ENCODE assay signal across 8 cellular contexts in the genomic region with DNA sequence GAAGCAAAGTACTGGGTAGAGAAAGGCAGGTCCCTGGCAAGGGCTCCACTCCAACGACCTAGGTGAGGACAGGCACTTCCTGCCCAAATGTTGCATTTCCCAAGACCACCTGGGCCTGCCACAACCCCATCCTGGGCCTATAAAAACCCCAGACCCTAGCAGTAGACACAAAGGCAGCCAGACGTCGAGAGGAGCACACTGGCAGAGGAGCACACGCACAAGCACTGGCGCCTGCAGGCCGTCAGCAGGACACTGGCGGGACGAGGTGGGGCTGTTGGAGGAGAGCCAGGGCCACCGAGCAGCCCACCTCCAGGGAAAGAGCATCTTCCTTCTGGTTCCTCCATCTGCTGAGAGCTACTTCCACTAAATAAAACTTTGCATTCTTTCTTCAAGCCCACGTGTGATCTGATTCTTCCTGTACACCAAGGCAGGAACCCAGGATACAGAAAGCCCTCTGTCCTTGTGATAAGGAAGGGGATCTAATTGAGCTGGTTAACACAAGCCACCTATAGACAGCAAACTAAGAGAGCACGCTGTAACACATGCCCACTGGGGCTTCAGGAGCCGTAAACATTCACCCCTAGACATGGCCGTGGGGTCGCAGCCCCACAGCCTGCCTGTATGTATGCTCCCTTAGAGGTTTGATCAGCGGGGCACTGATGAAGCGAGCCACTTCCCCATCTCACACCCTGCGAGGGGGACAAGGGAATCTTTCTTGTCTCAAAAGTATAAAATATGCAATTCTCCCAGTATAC.
DNase-seq lines count a peak whose midpoint lies in the region; ATAC-seq, FAIRE-seq and TF ChIP-seq lines count a peak whose summit lies in the region.

No MANE protein-coding gene starts in this region.

- H3K79me2 ChIP-seq in HepG2 (ENCODE audit: insufficient read depth, low read length): peaks cover 9% of the 10 kb centered on the region

- no peaks in the 10 kb centered on the region for H3K9me3 Mint-ChIP-seq in WTC11
- no peaks in the 10 kb centered on the region for H3K9me3 Mint-ChIP-seq in endothelial cell (ENCODE audit: unreplicated experiment)

- no peak for DNase-seq in HepG2 (ENCODE audit: low spot score)
- DNase-seq in right lobe of liver: no peak
- DNase-seq in WTC11 (ENCODE audit: low spot score): no peak
- no peak for DNase-seq in endothelial cell (ENCODE audit: low spot score)
- no peak for DNase-seq in tibial nerve (ENCODE audit: low spot score in 2 of 2)
- no peak for DNase-seq in brain microvascular endothelial cell
- DNase-seq in SHP77 treated with DMSO at 0.1 percent for 48 hours (lab: John Stamatoyannopoulos, UW): no peak

- no peak for TF ChIP-seq RAD21 in HepG2 (CRISPR knock-in tag; IDR thresholded peaks at IDR 0.05)

- H3K27ac ChIP-seq in HepG2 (ENCODE audit: extremely low read length, insufficient read depth, low read length) (peak overlapping the region; percentile 97), right lobe of liver (no peak overlapping the region), tibial nerve (peak overlapping the region in 3 of 4 donors; percentile 43 to 83 (median 77)), brain microvascular endothelial cell (no peak overlapping the region)

- H3K27ac Mint-ChIP-seq in WTC11: 0 out of 2 replicates have a peak overlapping the region, but pooled peaks have one; percentile 9
- H3K27ac Mint-ChIP-seq in endothelial cell (ENCODE audit: unreplicated experiment): peak overlapping the region; percentile 33

- BruUV-seq in HepG2 (replicated peaks; lab: Mats Ljungman, UMichigan): TSS peak; percentile 68

- H3K4me3 ChIP-seq in HepG2 (replicated peaks in 1 of 3; ENCODE audit: insufficient read depth in 1 of 3, low read depth in 2 of 3, low read length in 3 of 3) (no peak overlapping the region), right lobe of liver (no peak overlapping the region), tibial nerve (no peak overlapping the region), brain microvascular endothelial cell (ENCODE audit: low read depth, low read length) (no peak overlapping the region)

- peaks cover 88% of the 10 kb centered on the region for H3K4me1 ChIP-seq in HepG2 (ENCODE audit: insufficient read depth, low read length)
- no peaks in the 10 kb centered on the region for H3K4me1 ChIP-seq in right lobe of liver
- H3K4me1 ChIP-seq in tibial nerve: peaks cover 0 to 37% (median 13%) of the 10 kb centered on the region in 4 donors

- H3K27me3 ChIP-seq in HepG2 (ENCODE audit: control insufficient read depth in 1 of 2, insufficient read depth in 2 of 2, low read length in 2 of 2): no peaks in the 10 kb centered on the region
- no peaks in the 10 kb centered on the region for H3K27me3 ChIP-seq in right lobe of liver
- H3K27me3 ChIP-seq in tibial nerve: no peaks in the 10 kb centered on the region
- no peaks in the 10 kb centered on the region for H3K27me3 ChIP-seq in brain microvascular endothelial cell (replicated peaks)

- TF ChIP-seq CTCF in HepG2 (CRISPR knock-in tag; IDR thresholded peaks at IDR 0.05): no peak
- no peak for TF ChIP-seq CTCF in right lobe of liver (IDR thresholded peaks at IDR 0.05)
- TF ChIP-seq CTCF in WTC11 (IDR thresholded peaks at IDR 0.05): no peak
- TF ChIP-seq CTCF in endothelial cell (IDR thresholded peaks at IDR 0.05; ENCODE audit: unreplicated experiment): no peak
- TF ChIP-seq CTCF in tibial nerve (IDR thresholded peaks at IDR 0.05): no peak
- TF ChIP-seq CTCF in brain microvascular endothelial cell (IDR thresholded peaks at IDR 0.05; ENCODE audit: low read depth, low read length, missing control alignments): no peak

- peak overlapping the region; percentile 75 for H3K9ac ChIP-seq in HepG2 (ENCODE audit: insufficient read depth, low read depth, low read length)

- no peaks in the 10 kb centered on the region for H4K20me1 ChIP-seq in HepG2 (ENCODE audit: insufficient read depth, low read length)

- H3K4me2 ChIP-seq in HepG2 (ENCODE audit: low read depth, low read length): peak overlapping the region; percentile 39

- CTCF ChIA-PET in HepG2 (lab: Yijun Ruan, JAX; ENCODE audit: low intra/inter-chr PET ratio, low total read pairs) (no interaction called here), WTC11 (lab: Charles Lee) (interaction anchor here (1.1 to 1.8 kb wide), 3 partner anchors 177 to 330 kb away, joined by 5 to 8 read pairs (median 5); a partner anchor contains a TSS)

- H2AFZ ChIP-seq in HepG2 (ENCODE audit: low read length): no peak overlapping the region

- H3K4me1 Mint-ChIP-seq in WTC11 (peaks cover 50% of the 10 kb centered on the region), endothelial cell (ENCODE audit: unreplicated experiment) (peaks cover 26% of the 10 kb centered on the region)

- no peak for TF ChIP-seq EP300 in HepG2 (IDR thresholded peaks at IDR 0.05; ENCODE audit: low read depth in 2 of 2, low read length in 2 of 2)
- TF ChIP-seq EP300 in HepG2 (CRISPR knock-in tag; IDR thresholded peaks at IDR 0.05; ENCODE audit: borderline replicate concordance): no peak
- TF ChIP-seq EP300 in tibial nerve (IDR thresholded peaks at IDR 0.05): no peak

- no peak for FAIRE-seq in HepG2 (lab: Jason Lieb, UNC)

- 75% methylated on average over 11 of the region's 17 CpGs for WGBS in HepG2 (ENCODE audit: low lambda C conversion rate)
- 44% methylated on average over 3 of the region's 17 CpGs for WGBS in right lobe of liver (ENCODE audit: insufficient coverage, low coverage, low lambda C conversion rate, missing lambda C conversion rate)
- 61 to 78% methylated on average over 10 to 17 of the region's 17 CpGs for WGBS in tibial nerve, 2 donors

- no peaks in the 10 kb centered on the region for H3K27me3 Mint-ChIP-seq in WTC11 (ENCODE audit: low read depth)
- peaks cover 3% of the 10 kb centered on the region for H3K27me3 Mint-ChIP-seq in endothelial cell (ENCODE audit: unreplicated experiment)

- H3K36me3 ChIP-seq in HepG2 (replicated peaks in 1 of 2; ENCODE audit: control insufficient read depth in 1 of 2, insufficient read depth in 2 of 2, low read length in 2 of 2): peaks cover 2 to 3% of the 10 kb centered on the region in 2 experiments; a peak in 1 of 5 replicates
- no peaks in the 10 kb centered on the region for H3K36me3 ChIP-seq in right lobe of liver
- H3K36me3 ChIP-seq in tibial nerve: no peaks in the 10 kb centered on the region
- no peaks in the 10 kb centered on the region for H3K36me3 ChIP-seq in brain microvascular endothelial cell (replicated peaks)

- in situ Hi-C loops in HepG2 (cut with HindIII; ENCODE audit: extremely low pct_ligation_motif_present, low pct_unique_long_range_greater_than_20kb): loop anchor here (5.0 to 10.0 kb wide), 3 partner anchors 134 to 331 kb away; a partner anchor contains a TSS
- in situ Hi-C loops in brain microvascular endothelial cell (cut with HindIII; ENCODE audit: low pct_ligation_motif_present, low sequenced_read_pairs): no loop called here

- POLR2A ChIA-PET in HepG2 (lab: Yijun Ruan, JAX): interaction anchor here (1.2 to 2.1 kb wide), 3 partner anchors 142 to 376 kb away, joined by 3 to 5 read pairs (median 4); a partner anchor contains a TSS
- POLR2A ChIA-PET in WTC11 (lab: Charles Lee): no interaction called here

- H3K4me3 Mint-ChIP-seq in WTC11 (no peak overlapping the region), endothelial cell (ENCODE audit: unreplicated experiment) (no peak overlapping the region)

- TF ChIP-seq POLR2A in HepG2 (IDR thresholded peaks at IDR 0.05; ENCODE audit: insufficient read depth in 1 of 2, low read depth in 2 of 2, low read length in 2 of 2) (no peak), right lobe of liver (IDR thresholded peaks at IDR 0.05) (no peak), tibial nerve (IDR thresholded peaks at IDR 0.05) (no peak)

- H3K9me3 ChIP-seq in HepG2 (ENCODE audit: low read length) (no peaks in the 10 kb centered on the region), right lobe of liver (no peaks in the 10 kb centered on the region), tibial nerve (no peaks in the 10 kb centered on the region)

- ATAC-seq in HepG2: peak; percentile 4
- ATAC-seq in right lobe of liver: no peak
- ATAC-seq in WTC11: peak; percentile 61
- ATAC-seq in GM18498 (IDR thresholded peaks at IDR 0.05; ENCODE audit: unreplicated experiment): no peak

- no peaks in the 10 kb centered on the region for H3K36me3 Mint-ChIP-seq in WTC11
- H3K36me3 Mint-ChIP-seq in endothelial cell (ENCODE audit: low read depth, unreplicated experiment): no peaks in the 10 kb centered on the region

- intact Hi-C loops in HepG2 (cut with micrococcal nuclease; ENCODE audit: unreplicated experiment): loop anchor here (1.0 to 10.0 kb wide), 3 partner anchors 89 to 377 kb away; a partner anchor contains a TSS
- intact Hi-C loops in right lobe of liver (cut with DNase I): no loop called here

TF ChIP-seq in HepG2, 621 proteins besides CTCF, POLR2A, EP300 and RAD21 (continues in another document):
- TF ChIP-seq, protein P1, sequence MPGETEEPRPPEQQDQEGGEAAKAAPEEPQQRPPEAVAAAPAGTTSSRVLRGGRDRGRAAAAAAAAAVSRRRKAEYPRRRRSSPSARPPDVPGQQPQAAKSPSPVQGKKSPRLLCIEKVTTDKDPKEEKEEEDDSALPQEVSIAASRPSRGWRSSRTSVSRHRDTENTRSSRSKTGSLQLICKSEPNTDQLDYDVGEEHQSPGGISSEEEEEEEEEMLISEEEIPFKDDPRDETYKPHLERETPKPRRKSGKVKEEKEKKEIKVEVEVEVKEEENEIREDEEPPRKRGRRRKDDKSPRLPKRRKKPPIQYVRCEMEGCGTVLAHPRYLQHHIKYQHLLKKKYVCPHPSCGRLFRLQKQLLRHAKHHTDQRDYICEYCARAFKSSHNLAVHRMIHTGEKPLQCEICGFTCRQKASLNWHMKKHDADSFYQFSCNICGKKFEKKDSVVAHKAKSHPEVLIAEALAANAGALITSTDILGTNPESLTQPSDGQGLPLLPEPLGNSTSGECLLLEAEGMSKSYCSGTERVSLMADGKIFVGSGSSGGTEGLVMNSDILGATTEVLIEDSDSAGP (CRISPR knock-in tag; IDR thresholded peaks at IDR 0.05; ENCODE audit: borderline replicate concordance): peak; percentile 73

TF ChIP-seq in WTC11, 78 proteins besides CTCF, POLR2A, EP300 and RAD21:
- TF ChIP-seq, protein P2, sequence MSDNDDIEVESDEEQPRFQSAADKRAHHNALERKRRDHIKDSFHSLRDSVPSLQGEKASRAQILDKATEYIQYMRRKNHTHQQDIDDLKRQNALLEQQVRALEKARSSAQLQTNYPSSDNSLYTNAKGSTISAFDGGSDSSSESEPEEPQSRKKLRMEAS (CRISPR knock-in tag; IDR thresholded peaks at IDR 0.05): peak; percentile 29; the same call in 1 of the 2 replicates
- no peak for TF ChIP-seq FOXJ3 (CRISPR knock-in tag; IDR thresholded peaks at IDR 0.05; ENCODE audit: borderline replicate concordance)
- no peak for TF ChIP-seq ZNF396 (CRISPR knock-in tag; IDR thresholded peaks at IDR 0.05; ENCODE audit: borderline replicate concordance)

Comparison
In these comparisons a context has a peak if more than half of its experiments do, and no peak if none do; other contexts are left out.
1. ATAC-seq: peak in HepG2 (single experiment) and WTC11 (single experiment); none in right lobe of liver (0 of 4) and GM18498 (single experiment).
2. H3K27ac ChIP-seq: peak in HepG2 (single experiment) and tibial nerve (3 of 4); none in right lobe of liver (0 of 3) and brain microvascular endothelial cell (single experiment).